ENCODE assay signal across 18 cellular contexts in the genomic region with DNA sequence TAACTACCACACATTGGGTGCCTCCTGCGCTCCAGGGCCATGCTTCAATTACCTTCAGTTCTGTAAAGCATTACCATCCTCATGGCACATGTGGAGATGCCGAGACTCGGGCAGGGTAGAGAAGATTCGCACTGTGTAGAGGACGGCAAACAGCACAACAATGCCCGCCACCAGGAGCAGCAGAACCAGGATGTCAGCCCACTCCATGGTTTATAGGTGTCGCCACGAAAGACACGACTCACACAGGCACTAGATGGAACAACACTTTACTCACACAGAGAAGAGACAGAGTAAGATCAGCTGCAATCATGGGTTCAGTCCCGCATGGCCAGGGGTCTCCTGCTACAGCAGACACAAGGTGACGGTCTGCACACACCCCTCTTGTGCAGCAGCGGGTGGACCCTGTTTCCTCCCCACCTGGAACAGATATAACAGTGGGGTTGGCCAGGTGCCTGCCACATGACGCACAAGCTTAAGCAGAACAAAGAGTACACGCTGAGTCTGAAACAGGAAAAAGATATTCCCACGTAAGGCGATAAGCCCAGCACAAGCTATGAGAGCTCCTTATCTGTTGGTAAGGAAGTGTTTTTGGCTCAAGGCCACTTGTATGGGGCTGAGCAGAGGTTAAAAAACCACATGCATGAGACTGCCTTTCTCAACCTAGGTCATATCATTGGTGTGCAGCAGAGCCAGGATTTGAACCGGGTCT. TPM values are rescaled to one million over a fixed set of nuclear protein-coding genes. Genes with fewer than 3 reads are reported as not detected.
DNase-seq lines count a peak whose midpoint lies in the region; ATAC-seq and TF ChIP-seq lines count a peak whose summit lies in the region.
"Had no signal": no experiment of that assay in that cellular context is flagged by ENCODE, and none has a peak within 500 bp of the region (broad histone marks: within the 10 kb centered on the region; RNA-seq: fewer than 3 reads in every experiment).

No MANE protein-coding gene starts in this region.

- peak; percentile 3 for DNase-seq in EH (ENCODE audit: low read depth)
- peak; percentile 92 for DNase-seq in OCI-M1 (lab: John Stamatoyannopoulos, UW)
- peak; percentile 86 for DNase-seq in fibroblast of the aortic adventitia (ENCODE audit: low read depth)
- no peak for DNase-seq in mesothelial cell of epicardium (ENCODE audit: low spot score in 2 of 2, unreplicated experiment in 2 of 2)
- no peak for DNase-seq in SJCRH30
- no peak for DNase-seq in NCI-H2171 (lab: John Stamatoyannopoulos, UW)
- DNase-seq: activated CD4-positive, alpha-beta T cell treated with anti-CD3 and anti-CD28 coated beads for 48 hours; activated effector memory CD4-positive, alpha-beta T cell treated with Interleukin-2 at 50 U/mL for 16 hours; midbrain; NCI-H2227 treated with DMSO at 0.1 percent for 48 hours had no signal

- H3K4me3 Mint-ChIP-seq in mesothelial cell of epicardium, result no peak overlapping the region
- H3K4me3 Mint-ChIP-seq: central memory CD8-positive, alpha-beta T cell had no signal

- peaks cover 82% of the 10 kb centered on the region for H3K27me3 Mint-ChIP-seq in mesothelial cell of epicardium (ENCODE audit: low read depth)

- H3K4me3 ChIP-seq in fibroblast of the aortic adventitia (ENCODE audit: low read depth, low read length), result no peak overlapping the region
- no peak overlapping the region for H3K4me3 ChIP-seq in SJCRH30
- H3K4me3 ChIP-seq: SJSA1, tibial artery had no signal

- ATAC-seq in HG02973 (IDR thresholded peaks at IDR 0.05; ENCODE audit: unreplicated experiment) (no peak), HG03469 (IDR thresholded peaks at IDR 0.05; ENCODE audit: unreplicated experiment) (no peak)

- TF ChIP-seq CTCF in fibroblast of the aortic adventitia (IDR thresholded peaks at IDR 0.05; ENCODE audit: insufficient read depth, low read length) (no peak), mesothelial cell of epicardium (IDR thresholded peaks at IDR 0.05; ENCODE audit: unreplicated experiment) (no peak)

- peaks cover 7% of the 10 kb centered on the region for H3K4me1 Mint-ChIP-seq in mesothelial cell of epicardium
- H3K4me1 Mint-ChIP-seq: central memory CD8-positive, alpha-beta T cell had no signal

- peaks cover 17% of the 10 kb centered on the region; the same call in 1 of the 2 replicates for H3K27me3 ChIP-seq in SJCRH30

- no peaks in the 10 kb centered on the region for H3K9me3 Mint-ChIP-seq in mesothelial cell of epicardium
- H3K9me3 Mint-ChIP-seq: central memory CD8-positive, alpha-beta T cell had no signal

- H3K36me3 ChIP-seq in SJCRH30, result no peaks in the 10 kb centered on the region
- H3K36me3 ChIP-seq: SJSA1, tibial artery had no signal

- no peak overlapping the region for H3K27ac ChIP-seq in SJCRH30
- H3K27ac ChIP-seq: KMS-11, SJSA1, tibial artery had no signal

- no peaks in the 10 kb centered on the region for H3K4me1 ChIP-seq in SJCRH30
- H3K4me1 ChIP-seq: SJSA1, tibial artery had no signal

- no peaks in the 10 kb centered on the region for H3K9me3 ChIP-seq in SJCRH30 (replicated peaks)
- H3K9me3 ChIP-seq: SJSA1, tibial artery had no signal

- peak overlapping the region; percentile 11 for H3K27ac Mint-ChIP-seq in mesothelial cell of epicardium

- no peaks in the 10 kb centered on the region for H3K36me3 Mint-ChIP-seq in mesothelial cell of epicardium

RNA-seq across cellular contexts. Expression of gene TBC1D21, which starts 2.5 kb away (rescaled TPM):
- total RNA-seq in fibroblast of the aortic adventitia (ENCODE audit: low replicate concordance), result not detected in 2 replicates
- total RNA-seq in mesothelial cell of epicardium, result not detected in 3 replicates
- total RNA-seq in SJCRH30 (2014; rRNA removed; shearing (Covaris generic)), result not detected in 2 replicates
- total RNA-seq: G401, renal cortical epithelial cell, SJSA1 had no signal

RNA-seq across cellular contexts. Expression of gene LOXL1, which starts 55.4 kb away (rescaled TPM):
- 53.4 and 176 TPM in 2 replicates for total RNA-seq in fibroblast of the aortic adventitia (ENCODE audit: low replicate concordance)
- 62.9 to 69.0 TPM (median 68.6 TPM) in 3 replicates for total RNA-seq in mesothelial cell of epicardium
- total RNA-seq in SJCRH30 (2014; rRNA removed; shearing (Covaris generic)), result 31.3 and 33.3 TPM in 2 replicates

Comparison
In these comparisons a context has a peak if more than half of its experiments do, and no peak if none do; other contexts are left out.
1. DNase-seq: peak in EH (single experiment), OCI-M1 (single experiment) and fibroblast of the aortic adventitia (single experiment); none in mesothelial cell of epicardium (0 of 2), SJCRH30 (0 of 2) and NCI-H2171 (single experiment).